Comparison of ENCODE assay signal across 8 cellular contexts in the genomic region with DNA sequence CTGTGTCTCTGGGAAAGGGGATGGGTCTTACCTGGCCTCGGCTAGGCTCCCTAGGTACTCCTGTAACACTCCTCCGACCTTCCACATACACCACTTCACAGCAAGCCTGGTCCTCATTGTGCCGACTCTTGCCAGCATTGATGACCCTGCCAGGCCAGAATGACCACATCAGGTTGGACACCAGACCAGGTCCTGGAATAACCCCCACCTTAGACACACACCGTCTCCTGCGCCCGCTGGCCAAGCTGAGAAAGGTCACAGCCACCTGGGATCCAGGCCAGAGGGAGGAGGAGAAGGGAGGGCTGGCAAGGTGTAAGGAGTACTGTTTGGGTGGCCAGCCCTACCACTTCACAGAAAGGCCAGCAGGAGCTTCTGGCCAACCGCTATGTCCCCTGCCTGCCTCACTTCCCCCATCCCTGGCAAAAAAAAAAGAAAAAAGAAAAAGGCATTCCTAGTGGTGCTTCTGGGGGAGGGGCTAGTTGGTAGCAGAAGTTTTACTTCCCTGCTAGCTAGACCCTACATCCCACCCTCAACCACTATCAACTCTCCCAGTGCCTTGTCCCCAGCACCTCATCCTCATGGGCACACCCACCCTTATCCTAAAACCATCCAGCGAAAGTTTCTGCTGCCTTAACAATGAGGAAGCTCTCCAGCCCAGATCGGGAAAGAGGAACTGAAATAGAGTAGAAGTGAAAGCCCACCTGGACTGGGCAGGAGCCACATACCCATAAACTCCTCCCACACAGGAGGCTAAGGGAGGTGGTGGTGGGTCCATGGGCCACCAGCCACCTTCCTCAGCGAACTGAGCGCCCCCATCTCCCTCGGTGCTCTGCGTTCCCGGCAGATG. TPM values are rescaled to one million over a fixed set of nuclear protein-coding genes. Genes with fewer than 3 reads are reported as not detected.
DNase-seq lines count a peak whose midpoint lies in the region; ATAC-seq and TF ChIP-seq lines count a peak whose summit lies in the region.

No MANE protein-coding gene starts in this region.

- TF ChIP-seq EP300 in neural cell (conservative IDR thresholded peaks at IDR 0.05; ENCODE audit: poor library complexity, severe bottlenecking), result no peak

- H3K9me3 ChIP-seq in neural cell (ENCODE audit: low read length), result no peaks in the 10 kb centered on the region

- CTCF ChIA-PET in activated CD4-positive, alpha-beta T cell treated with anti-CD3 and anti-CD28 coated beads, Interleukin-2, amount 10 ng/mL, durations not matched to agents 7 days and 5 days (lab: Charles Lee), result interaction anchor here (1.3 to 4.7 kb wide), 5 partner anchors 9 to 359 kb away, joined by 4 to 34 read pairs (median 16); partner anchors contain the start of gene LRIG2

- H3F3A ChIP-seq in neural cell (ENCODE audit: insufficient read depth, low read length, poor library complexity, severe bottlenecking), result no peaks in the 10 kb centered on the region

- no peaks in the 10 kb centered on the region for H3K9me2 ChIP-seq in neural cell (ENCODE audit: insufficient read depth, low read length)

- H3K27ac ChIP-seq in neural cell (ENCODE audit: low read length), result no peak overlapping the region

- H3K27me3 ChIP-seq in neural cell (ENCODE audit: insufficient read depth, low read depth, low read length), result peaks cover 23% of the 10 kb centered on the region

- TF ChIP-seq RAD21 in neural cell (conservative IDR thresholded peaks at IDR 0.05), result no peak

- no peaks in the 10 kb centered on the region for H3K79me2 ChIP-seq in neural cell (replicated peaks; ENCODE audit: insufficient read depth, low read length)

- H3K27me3 Mint-ChIP-seq in activated CD4-positive, alpha-beta T cell treated with anti-CD3 and anti-CD28 coated beads, Interleukin-2, amount 10 ng/mL, durations not matched to agents 7 days and 5 days, result peaks cover 54% of the 10 kb centered on the region
- H3K27me3 Mint-ChIP-seq in dendritic cell treated with granulocyte-macrophage colony-stimulating factor and Interleukin-4, amounts not matched to agents 40 ng/mL and 50 ng/mL, for 4 days, result peaks cover 52% of the 10 kb centered on the region

- H3K4me3 Mint-ChIP-seq in activated CD4-positive, alpha-beta T cell treated with anti-CD3 and anti-CD28 coated beads, Interleukin-2, amount 10 ng/mL, durations not matched to agents 7 days and 5 days, result peak overlapping the region; percentile 15
- H3K4me3 Mint-ChIP-seq in dendritic cell treated with granulocyte-macrophage colony-stimulating factor and Interleukin-4, amounts not matched to agents 40 ng/mL and 50 ng/mL, for 4 days, result peak overlapping the region; percentile 83

- no peaks in the 10 kb centered on the region for H3K9me3 Mint-ChIP-seq in activated CD4-positive, alpha-beta T cell treated with anti-CD3 and anti-CD28 coated beads, Interleukin-2, amount 10 ng/mL, durations not matched to agents 7 days and 5 days
- H3K9me3 Mint-ChIP-seq in dendritic cell treated with granulocyte-macrophage colony-stimulating factor and Interleukin-4, amounts not matched to agents 40 ng/mL and 50 ng/mL, for 4 days, result no peaks in the 10 kb centered on the region

- no peaks in the 10 kb centered on the region for H4K20me1 ChIP-seq in neural cell (ENCODE audit: insufficient read depth)

- no peak overlapping the region for H3K9ac ChIP-seq in neural cell (ENCODE audit: low read length)

- intact Hi-C loops in dendritic cell treated with granulocyte-macrophage colony-stimulating factor and Interleukin-4, amounts not matched to agents 40 ng/mL and 50 ng/mL, for 4 days (cut with micrococcal nuclease), result loop anchor here (2.0 to 10.0 kb wide), 3 partner anchors 319 to 681 kb away; partner anchors contain the start of genes LRIG2 and MAGI3

- no peak overlapping the region for H3K4me2 ChIP-seq in neural cell (ENCODE audit: low read length)

- no peak for ATAC-seq in GM18520 (IDR thresholded peaks at IDR 0.05; ENCODE audit: unreplicated experiment)

- DNase-seq in activated CD4-positive, alpha-beta T cell treated with anti-CD3 and anti-CD28 coated beads, Interleukin-2, amount 10 ng/mL, durations not matched to agents 7 days and 5 days, result no peak
- no peak for DNase-seq in activated CD4-positive, alpha-beta T cell treated with anti-CD3 and anti-CD28 coated beads, Interleukin-2, amount 50 U/mL, for 4 hours
- DNase-seq in NCI-H2196 (lab: John Stamatoyannopoulos, UW; ENCODE audit: unreplicated experiment), result peak; percentile 42
- no peak for DNase-seq in kidney tubule cell (ENCODE audit: low spot score)
- DNase-seq in activated CD8-positive, alpha-beta memory T cell treated with anti-CD3 and anti-CD28 coated beads, Interleukin-2, amount 50 U/mL, for 4 hours, result no peak

- peaks cover 25% of the 10 kb centered on the region for H3K4me1 Mint-ChIP-seq in activated CD4-positive, alpha-beta T cell treated with anti-CD3 and anti-CD28 coated beads, Interleukin-2, amount 10 ng/mL, durations not matched to agents 7 days and 5 days
- peaks cover 61% of the 10 kb centered on the region for H3K4me1 Mint-ChIP-seq in dendritic cell treated with granulocyte-macrophage colony-stimulating factor and Interleukin-4, amounts not matched to agents 40 ng/mL and 50 ng/mL, for 4 days (ENCODE audit: low read depth)

- H3K4me3 ChIP-seq in neural cell (ENCODE audit: low read length), result peak overlapping the region; percentile 88

- POLR2A ChIA-PET in activated CD4-positive, alpha-beta T cell treated with anti-CD3 and anti-CD28 coated beads, Interleukin-2, amount 10 ng/mL, durations not matched to agents 7 days and 5 days (lab: Charles Lee), result no interaction called here

- no peak overlapping the region for H3K27ac Mint-ChIP-seq in activated CD4-positive, alpha-beta T cell treated with anti-CD3 and anti-CD28 coated beads, Interleukin-2, amount 10 ng/mL, durations not matched to agents 7 days and 5 days
- peak overlapping the region; percentile 77 for H3K27ac Mint-ChIP-seq in dendritic cell treated with granulocyte-macrophage colony-stimulating factor and Interleukin-4, amounts not matched to agents 40 ng/mL and 50 ng/mL, for 4 days

- no peak for TF ChIP-seq CTCF in neural cell (IDR thresholded peaks at IDR 0.05; ENCODE audit: poor library complexity, severe bottlenecking)

- no peaks in the 10 kb centered on the region for H3K36me3 ChIP-seq in neural cell (ENCODE audit: insufficient read depth, low read length)

- H3K36me3 Mint-ChIP-seq in activated CD4-positive, alpha-beta T cell treated with anti-CD3 and anti-CD28 coated beads, Interleukin-2, amount 10 ng/mL, durations not matched to agents 7 days and 5 days (ENCODE audit: low read depth), result no peaks in the 10 kb centered on the region
- no peaks in the 10 kb centered on the region for H3K36me3 Mint-ChIP-seq in dendritic cell treated with granulocyte-macrophage colony-stimulating factor and Interleukin-4, amounts not matched to agents 40 ng/mL and 50 ng/mL, for 4 days (ENCODE audit: low read depth)

- H2AFZ ChIP-seq in neural cell (ENCODE audit: low read depth, low read length), result no peak overlapping the region

TF ChIP-seq in neural cell, 6 proteins besides CTCF, POLR2A, EP300 and RAD21:
- TF ChIP-seq REST (IDR thresholded peaks at IDR 0.05; ENCODE audit: borderline replicate concordance) (no peak), POLR2AphosphoS5 (IDR thresholded peaks at IDR 0.05) (no peak), EZH2 (IDR thresholded peaks at IDR 0.05; ENCODE audit: borderline replicate concordance, insufficient read depth, low read length, poor library complexity, severe bottlenecking) (no peak), MXI1 (conservative IDR thresholded peaks at IDR 0.05; ENCODE audit: poor library complexity, severe bottlenecking) (no peak), TAF1 (IDR thresholded peaks at IDR 0.05; ENCODE audit: low read depth) (no peak), SMC3 (conservative IDR thresholded peaks at IDR 0.05; ENCODE audit: poor library complexity) (no peak)

RNA-seq across cellular contexts. Expression of gene PPM1J, which starts 1.4 kb away (rescaled TPM):
- total RNA-seq in activated CD4-positive, alpha-beta T cell treated with anti-CD3 and anti-CD28 coated beads, Interleukin-2, amount 10 ng/mL, durations not matched to agents 7 days and 5 days, result not detected
- polyA plus RNA-seq in neural cell, result 0.16 and 1.7 TPM in 2 replicates
- 0.35 and 0.97 TPM in 2 replicates for polyA minus RNA-seq in neural cell

RNA-seq across cellular contexts. Expression of gene RHOC, which starts 6.8 kb away (rescaled TPM):
- 10 to 100 TPM; 53.7 to 56.8 TPM for total RNA-seq in activated CD4-positive, alpha-beta T cell treated with anti-CD3 and anti-CD28 coated beads, Interleukin-2, amount 10 ng/mL, durations not matched to agents 7 days and 5 days
- polyA plus RNA-seq in neural cell, result 4.3 and 5.0 TPM in 2 replicates
- 1.7 and 1.9 TPM in 2 replicates for polyA minus RNA-seq in neural cell

RNA-seq across cellular contexts. Expression of gene MOV10, which starts 39.2 kb away (rescaled TPM):
- 100 to 1,000 TPM; 118 to 126 TPM for total RNA-seq in activated CD4-positive, alpha-beta T cell treated with anti-CD3 and anti-CD28 coated beads, Interleukin-2, amount 10 ng/mL, durations not matched to agents 7 days and 5 days
- polyA plus RNA-seq in neural cell, result 1.4 and 3.0 TPM in 2 replicates
- polyA minus RNA-seq in neural cell, result 1.5 and 1.6 TPM in 2 replicates
